In the genomic region with DNA sequence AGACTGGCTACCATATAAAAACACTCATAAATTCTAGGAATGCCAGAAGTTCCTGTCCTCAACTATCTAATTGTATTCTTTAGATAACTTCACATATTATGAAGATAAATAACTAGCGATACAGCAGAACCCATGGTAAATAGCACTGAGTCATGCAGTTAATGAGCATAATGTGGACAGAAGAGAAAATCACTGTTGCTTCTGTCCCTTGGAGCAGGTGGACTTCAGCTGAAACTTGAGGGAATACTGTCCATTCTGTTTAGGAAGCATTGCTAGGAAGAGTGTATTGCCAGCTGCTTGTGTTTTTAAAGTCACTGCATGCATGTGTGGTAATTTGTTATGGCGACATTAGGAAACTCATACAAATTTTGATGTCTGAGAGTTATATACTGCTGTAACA, we compare ENCODE assay signal across 18 cellular contexts.
"Had no signal": no experiment of that assay in that cellular context is flagged by ENCODE, and none has a peak within 500 bp of the region (broad histone marks: within the 10 kb centered on the region; RNA-seq: fewer than 3 reads in every experiment).

No MANE protein-coding gene starts in this region.

- H3K27ac Mint-ChIP-seq: activated naive CD4-positive, alpha-beta T cell treated with anti-CD3 and anti-CD28 coated beads, Interleukin-2, amount 50 U/mL, for 72 hours; stimulated activated memory B cell treated with anti-CD40 and anti-IgM and Interleukin-4, amounts not matched to agents 10 μg/mL and 1 μg/mL and 100 μg/mL, for 72 hours; T-helper 17 cell had no signal

- H3K4me1 Mint-ChIP-seq: stimulated activated memory B cell treated with anti-CD40 and anti-IgM and Interleukin-4, amounts not matched to agents 10 μg/mL and 1 μg/mL and 100 μg/mL, for 72 hours; T-helper 17 cell had no signal

- H3K4me3 Mint-ChIP-seq: stimulated activated memory B cell treated with anti-CD40 and anti-IgM and Interleukin-4, amounts not matched to agents 10 μg/mL and 1 μg/mL and 100 μg/mL, for 72 hours; T-helper 17 cell had no signal

- H3K27me3 Mint-ChIP-seq: stimulated activated memory B cell treated with anti-CD40 and anti-IgM and Interleukin-4, amounts not matched to agents 10 μg/mL and 1 μg/mL and 100 μg/mL, for 72 hours; T-helper 17 cell had no signal

- H3K36me3 Mint-ChIP-seq: activated naive CD4-positive, alpha-beta T cell treated with anti-CD3 and anti-CD28 coated beads, Interleukin-2, amount 50 U/mL, for 72 hours; stimulated activated memory B cell treated with anti-CD40 and anti-IgM and Interleukin-4, amounts not matched to agents 10 μg/mL and 1 μg/mL and 100 μg/mL, for 72 hours had no signal

- DNase-seq: activated CD4-positive, alpha-beta T cell treated with anti-CD3 and anti-CD28 coated beads for 1 hour; activated CD4-positive, alpha-beta T cell treated with anti-CD3 and anti-CD28 coated beads, Interleukin-2, amount 50 U/mL, for 4 hours; activated gamma-delta T cell treated with Interleukin-2 at 50 U/mL for 16 hours; adrenal gland; heart left ventricle; kidney glomerular epithelial cell; left ventricle myocardium inferior; mammary epithelial cell; occipital lobe; posterior cingulate gyrus; sigmoid colon; spleen; stimulated activated CD4-positive, alpha-beta T cell treated with anti-CD3 and anti-CD28 coated beads, Interleukin-4, amount 100 ng/mL, for 4 hours; T-helper 17 cell; upper lobe of left lung; WERI-Rb-1 had no signal
